Comparison of ENCODE assay signal across 8 cellular contexts in genomic region chr3:183188895-183189462, GRCh38. TPM values are rescaled to one million over a fixed set of nuclear protein-coding genes. Genes with fewer than 3 reads are reported as not detected.
A peak's percentile ranks its signal among the peaks of the same experiment; 100 is the strongest.
DNase-seq lines count a peak whose midpoint lies in the region; ATAC-seq and TF ChIP-seq lines count a peak whose summit lies in the region.

No MANE protein-coding gene starts in this region.

- no peaks in the 10 kb centered on the region for H3K9me3 ChIP-seq in BE2C
- no peaks in the 10 kb centered on the region for H3K9me3 ChIP-seq in effector memory CD4-positive, alpha-beta T cell (ENCODE audit: control insufficient read depth, low read length)

- no peak overlapping the region for H3K27ac ChIP-seq in effector memory CD4-positive, alpha-beta T cell (ENCODE audit: insufficient read depth, low read length, poor library complexity, severe bottlenecking)

- TF ChIP-seq CTCF in BE2C (IDR thresholded peaks at IDR 0.05; ENCODE audit: low read depth, low read length) (peak; percentile 65), nephron (IDR thresholded peaks at IDR 0.05; ENCODE audit: unreplicated experiment in 3 of 3) (peak; percentile 28 to 40 (median 32))

- H3K4me1 Mint-ChIP-seq in nephron: no peaks in the 10 kb centered on the region
- peaks cover 16% of the 10 kb centered on the region for H3K4me1 Mint-ChIP-seq in activated T-helper 2 cell treated with anti-CD3 and anti-CD28 coated beads, Interferon-gamma antibody, Interleukin-2, Interleukin-4, amounts not matched to agents 10 μg/mL and 5 μg/mL and 100 μg/mL, durations not matched to agents 14 hours and 24 hours and 36 hours (ENCODE audit: low read depth)

- H3K4me3 ChIP-seq in BE2C (ENCODE audit: low read depth, low read length): no peak overlapping the region
- H3K4me3 ChIP-seq in effector memory CD4-positive, alpha-beta T cell (ENCODE audit: insufficient read depth, low read depth, low read length, poor library complexity, severe bottlenecking): no peak overlapping the region

- H3K4me3 Mint-ChIP-seq in nephron: no peak overlapping the region
- no peak overlapping the region for H3K4me3 Mint-ChIP-seq in activated T-helper 2 cell treated with anti-CD3 and anti-CD28 coated beads, Interferon-gamma antibody, Interleukin-2, Interleukin-4, amounts not matched to agents 10 μg/mL and 5 μg/mL and 100 μg/mL, durations not matched to agents 14 hours and 24 hours and 36 hours (ENCODE audit: low read depth)

- no peaks in the 10 kb centered on the region for H3K9me3 Mint-ChIP-seq in nephron
- no peaks in the 10 kb centered on the region for H3K9me3 Mint-ChIP-seq in activated T-helper 2 cell treated with anti-CD3 and anti-CD28 coated beads, Interferon-gamma antibody, Interleukin-2, Interleukin-4, amounts not matched to agents 10 μg/mL and 5 μg/mL and 100 μg/mL, durations not matched to agents 14 hours and 24 hours and 36 hours

- H3K36me3 ChIP-seq in BE2C: no peaks in the 10 kb centered on the region
- no peaks in the 10 kb centered on the region for H3K36me3 ChIP-seq in effector memory CD4-positive, alpha-beta T cell (ENCODE audit: control insufficient read depth, insufficient read depth, low read length)

- DNase-seq in BE2C: peak; percentile 50
- DNase-seq in NOMO-1 treated with DMSO at 0.1 percent for 48 hours (lab: John Stamatoyannopoulos, UW; ENCODE audit: unreplicated experiment): peak; percentile 48
- DNase-seq in cerebellar cortex (ENCODE audit: low spot score): peak; percentile 43
- DNase-seq in activated T-helper 2 cell treated with anti-CD3 and anti-CD28 coated beads, Interferon-gamma antibody, Interleukin-2, Interleukin-4, amounts not matched to agents 10 μg/mL and 5 μg/mL and 100 μg/mL, durations not matched to agents 14 hours and 24 hours and 36 hours (ENCODE audit: low spot score): no peak
- no peak for DNase-seq in effector memory CD4-positive, alpha-beta T cell

- H3K27ac Mint-ChIP-seq in nephron: no peak overlapping the region
- no peak overlapping the region for H3K27ac Mint-ChIP-seq in activated T-helper 2 cell treated with anti-CD3 and anti-CD28 coated beads, Interferon-gamma antibody, Interleukin-2, Interleukin-4, amounts not matched to agents 10 μg/mL and 5 μg/mL and 100 μg/mL, durations not matched to agents 14 hours and 24 hours and 36 hours

- ATAC-seq in GM18520 (IDR thresholded peaks at IDR 0.05; ENCODE audit: unreplicated experiment) (peak; percentile 41), GM18873 (IDR thresholded peaks at IDR 0.05; ENCODE audit: low FRiP score, unreplicated experiment) (no peak)

- H3K4me1 ChIP-seq in BE2C: no peaks in the 10 kb centered on the region
- H3K4me1 ChIP-seq in effector memory CD4-positive, alpha-beta T cell (ENCODE audit: control insufficient read depth, insufficient read depth, low read length, poor library complexity, severe bottlenecking): no peaks in the 10 kb centered on the region

- intact Hi-C loops in activated T-helper 2 cell treated with anti-CD3 and anti-CD28 coated beads, Interferon-gamma antibody, Interleukin-2, Interleukin-4, amounts not matched to agents 10 μg/mL and 5 μg/mL and 100 μg/mL, durations not matched to agents 14 hours and 24 hours and 36 hours (cut with micrococcal nuclease): loop anchor here (5.0 kb wide), 2 partner anchors 33 to 63 kb away; partner anchors contain the start of gene B3GNT5

- H3K27me3 Mint-ChIP-seq in nephron (ENCODE audit: low read depth): peaks cover 4% of the 10 kb centered on the region
- no peaks in the 10 kb centered on the region for H3K27me3 Mint-ChIP-seq in activated T-helper 2 cell treated with anti-CD3 and anti-CD28 coated beads, Interferon-gamma antibody, Interleukin-2, Interleukin-4, amounts not matched to agents 10 μg/mL and 5 μg/mL and 100 μg/mL, durations not matched to agents 14 hours and 24 hours and 36 hours (ENCODE audit: low read depth)

- no peaks in the 10 kb centered on the region for H3K36me3 Mint-ChIP-seq in nephron (ENCODE audit: low read depth)
- H3K36me3 Mint-ChIP-seq in activated T-helper 2 cell treated with anti-CD3 and anti-CD28 coated beads, Interferon-gamma antibody, Interleukin-2, Interleukin-4, amounts not matched to agents 10 μg/mL and 5 μg/mL and 100 μg/mL, durations not matched to agents 14 hours and 24 hours and 36 hours (ENCODE audit: low read depth): no peaks in the 10 kb centered on the region

- H3K27me3 ChIP-seq in BE2C: no peaks in the 10 kb centered on the region
- no peaks in the 10 kb centered on the region for H3K27me3 ChIP-seq in effector memory CD4-positive, alpha-beta T cell (replicated peaks; ENCODE audit: control insufficient read depth, insufficient read depth, low read length, poor library complexity, severe bottlenecking)

RNA-seq across cellular contexts. Expression of gene LAMP3, which starts 26.4 kb away (rescaled TPM):
- polyA plus RNA-seq in BE2C (2012; ENCODE audit: insufficient read depth, insufficient read length, low read depth): 0.17 TPM
- 3.4 and 3.8 TPM in 2 replicates for total RNA-seq in activated T-helper 2 cell treated with anti-CD3 and anti-CD28 coated beads, Interferon-gamma antibody, Interleukin-2, Interleukin-4, amounts not matched to agents 10 μg/mL and 5 μg/mL and 100 μg/mL, durations not matched to agents 14 hours and 24 hours and 36 hours

Comparison
In these comparisons a context has a peak if more than half of its experiments do, and no peak if none do; other contexts are left out.
1. DNase-seq: peak in BE2C (single experiment), NOMO-1 treated with DMSO at 0.1 percent for 48 hours (single experiment) and cerebellar cortex (single experiment); none in activated T-helper 2 cell treated with anti-CD3 and anti-CD28 coated beads, Interferon-gamma antibody, Interleukin-2, Interleukin-4, amounts not matched to agents 10 μg/mL and 5 μg/mL and 100 μg/mL, durations not matched to agents 14 hours and 24 hours and 36 hours (single experiment) and effector memory CD4-positive, alpha-beta T cell (0 of 3).